Comparison of ENCODE assay signal across 38 cellular contexts in the genomic region with DNA sequence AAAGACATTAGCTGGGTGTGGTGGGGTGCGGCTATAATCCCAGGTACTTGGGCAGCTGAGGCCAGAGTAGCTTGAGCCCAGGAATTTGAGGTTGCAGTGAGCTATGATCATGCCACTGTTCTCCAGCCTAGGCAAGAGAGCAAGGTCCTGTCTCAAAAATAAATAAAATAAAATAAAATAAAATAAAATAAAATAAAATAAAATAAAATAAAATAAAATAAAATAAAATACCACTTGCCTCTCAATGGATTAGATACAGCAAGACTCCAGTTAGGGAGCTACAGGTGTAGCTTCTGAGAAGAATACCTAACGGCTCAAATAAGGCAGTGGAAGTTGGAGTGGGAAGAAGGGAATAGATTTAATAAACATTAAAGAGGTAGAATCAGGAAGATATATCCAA. TPM values are rescaled to one million over a fixed set of nuclear protein-coding genes. Genes with fewer than 3 reads are reported as not detected.
"Had no signal": no experiment of that assay in that cellular context is flagged by ENCODE, and none has a peak within 500 bp of the region (broad histone marks: within the 10 kb centered on the region; RNA-seq: fewer than 3 reads in every experiment).

No MANE protein-coding gene starts in this region.

- H3K4me3 Mint-ChIP-seq: activated naive CD4-positive, alpha-beta T cell treated with anti-CD3 and anti-CD28 coated beads for 36 hours; activated naive CD4-positive, alpha-beta T cell treated with anti-CD3 and anti-CD28 coated beads, Interleukin-2, amount 10 ng/mL, durations not matched to agents 7 days and 5 days; activated naive CD4-positive, alpha-beta T cell treated with anti-CD3 and anti-CD28 coated beads, Interleukin-2, amount 50 U/mL, for 24 hours; activated naive CD8-positive, alpha-beta T cell; activated naive CD8-positive, alpha-beta T cell treated with anti-CD3 and anti-CD28 coated beads for 36 hours; activated naive CD8-positive, alpha-beta T cell treated with anti-CD3 and anti-CD28 coated beads, Interleukin-2, amount 10 ng/mL, durations not matched to agents 7 days and 5 days; activated naive CD8-positive, alpha-beta T cell treated with anti-CD3 and anti-CD28 coated beads, Interleukin-2, amount 50 U/mL, for 24 hours; activated T-cell treated with anti-CD3 and anti-CD28 coated beads, Interleukin-2, amount 50 U/mL, for 24 hours; activated T-cell treated with anti-CD3 and anti-CD28 coated beads, Interleukin-2, amount 50 U/mL, for 4 hours; activated T-cell treated with anti-CD3 and anti-CD28 coated beads, Interleukin-2, amount 50 U/mL, for 72 hours; activated T-helper 1 cell treated with anti-CD3 and anti-CD28 coated beads, Interleukin-12 subunit alpha, Interleukin-12 subunit beta, Interleukin-2, Interleukin-4 antibody, amounts not matched to agents 30 ng/mL and 10 ng/mL and 1 ng/mL, durations not matched to agents 14 hours and 24 hours and 36 hours; activated T-helper 17 cell treated with anti-CD3 and anti-CD28 coated beads, Interleukin-2, amount 50 U/mL, for 72 hours; brain; central memory CD8-positive, alpha-beta T cell had no signal

- DNase-seq: activated effector memory CD4-positive, alpha-beta T cell treated with anti-CD3 and anti-CD28 coated beads, Interleukin-2, amount 50 U/mL, for 16 hours; activated effector memory CD4-positive, alpha-beta T cell treated with Interleukin-2 at 50 U/mL for 16 hours; activated gamma-delta T cell; activated gamma-delta T cell treated with Interleukin-2 at 50 U/mL for 16 hours; activated naive CD4-positive, alpha-beta T cell; activated naive CD4-positive, alpha-beta T cell treated with anti-CD3 and anti-CD28 coated beads for 36 hours; activated naive CD4-positive, alpha-beta T cell treated with anti-CD3 and anti-CD28 coated beads, Interleukin-2, amount 10 ng/mL, durations not matched to agents 7 days and 5 days; activated naive CD4-positive, alpha-beta T cell treated with anti-CD3 and anti-CD28 coated beads, Interleukin-2, amount 50 U/mL, for 16 hours; activated naive CD4-positive, alpha-beta T cell treated with Interleukin-2 at 50 U/mL for 16 hours; activated naive CD8-positive, alpha-beta T cell treated with anti-CD3 and anti-CD28 coated beads for 36 hours; activated naive CD8-positive, alpha-beta T cell treated with anti-CD3 and anti-CD28 coated beads, Interleukin-2, amount 10 ng/mL, durations not matched to agents 7 days and 5 days; activated naive CD8-positive, alpha-beta T cell treated with anti-CD3 and anti-CD28 coated beads, Interleukin-2, amount 50 U/mL, for 24 hours; activated T-cell treated with anti-CD3 and anti-CD28 coated beads, Interleukin-2, amount 50 U/mL, for 1 hour; activated T-cell treated with anti-CD3 and anti-CD28 coated beads, Interleukin-2, amount 50 U/mL, for 24 hours; activated T-cell treated with anti-CD3 and anti-CD28 coated beads, Interleukin-2, amount 50 U/mL, for 4 hours; activated T-cell treated with anti-CD3 and anti-CD28 coated beads, Interleukin-2, amount 50 U/mL, for 48 hours; activated T-cell treated with anti-CD3 and anti-CD28 coated beads, Interleukin-2, amount 50 U/mL, for 72 hours; adrenal gland; amniotic stem cell; amygdala; anterior cingulate cortex; aorta; body of pancreas; brain microvascular endothelial cell; caudate nucleus; central memory CD4-positive, alpha-beta T cell had no signal

- H3K27me3 Mint-ChIP-seq: activated naive CD4-positive, alpha-beta T cell treated with anti-CD3 and anti-CD28 coated beads, Interleukin-2, amount 10 ng/mL, durations not matched to agents 7 days and 5 days; activated naive CD4-positive, alpha-beta T cell treated with anti-CD3 and anti-CD28 coated beads, Interleukin-2, amount 50 U/mL, for 24 hours; activated naive CD8-positive, alpha-beta T cell treated with anti-CD3 and anti-CD28 coated beads for 36 hours; activated naive CD8-positive, alpha-beta T cell treated with anti-CD3 and anti-CD28 coated beads, Interleukin-2, amount 10 ng/mL, durations not matched to agents 7 days and 5 days; activated naive CD8-positive, alpha-beta T cell treated with anti-CD3 and anti-CD28 coated beads, Interleukin-2, amount 50 U/mL, for 24 hours; activated T-cell treated with anti-CD3 and anti-CD28 coated beads, Interleukin-2, amount 50 U/mL, for 24 hours; activated T-helper 17 cell treated with anti-CD3 and anti-CD28 coated beads, Interleukin-2, amount 50 U/mL, for 72 hours; central memory CD8-positive, alpha-beta T cell had no signal

- H3K36me3 Mint-ChIP-seq: activated naive CD4-positive, alpha-beta T cell treated with anti-CD3 and anti-CD28 coated beads, Interleukin-2, amount 10 ng/mL, durations not matched to agents 7 days and 5 days; activated naive CD4-positive, alpha-beta T cell treated with anti-CD3 and anti-CD28 coated beads, Interleukin-2, amount 50 U/mL, for 24 hours; activated naive CD4-positive, alpha-beta T cell treated with anti-CD3 and anti-CD28 coated beads, Interleukin-2, amount 50 U/mL, for 72 hours; activated naive CD8-positive, alpha-beta T cell; activated naive CD8-positive, alpha-beta T cell treated with anti-CD3 and anti-CD28 coated beads for 36 hours; activated naive CD8-positive, alpha-beta T cell treated with anti-CD3 and anti-CD28 coated beads, Interleukin-2, amount 10 ng/mL, durations not matched to agents 7 days and 5 days; brain had no signal

- H3K27ac Mint-ChIP-seq: activated naive CD4-positive, alpha-beta T cell treated with anti-CD3 and anti-CD28 coated beads for 36 hours; activated naive CD4-positive, alpha-beta T cell treated with anti-CD3 and anti-CD28 coated beads, Interleukin-2, amount 10 ng/mL, durations not matched to agents 7 days and 5 days; activated naive CD4-positive, alpha-beta T cell treated with anti-CD3 and anti-CD28 coated beads, Interleukin-2, amount 50 U/mL, for 24 hours; activated naive CD4-positive, alpha-beta T cell treated with anti-CD3 and anti-CD28 coated beads, Interleukin-2, amount 50 U/mL, for 72 hours; activated naive CD8-positive, alpha-beta T cell; activated naive CD8-positive, alpha-beta T cell treated with anti-CD3 and anti-CD28 coated beads for 36 hours; activated naive CD8-positive, alpha-beta T cell treated with anti-CD3 and anti-CD28 coated beads, Interleukin-2, amount 10 ng/mL, durations not matched to agents 7 days and 5 days; activated naive CD8-positive, alpha-beta T cell treated with anti-CD3 and anti-CD28 coated beads, Interleukin-2, amount 50 U/mL, for 24 hours; activated T-cell treated with anti-CD3 and anti-CD28 coated beads, Interleukin-2, amount 50 U/mL, for 24 hours; activated T-cell treated with anti-CD3 and anti-CD28 coated beads, Interleukin-2, amount 50 U/mL, for 72 hours; activated T-helper 1 cell treated with anti-CD3 and anti-CD28 coated beads, Interleukin-12 subunit alpha, Interleukin-12 subunit beta, Interleukin-2, Interleukin-4 antibody, amounts not matched to agents 30 ng/mL and 10 ng/mL and 1 ng/mL, durations not matched to agents 14 hours and 24 hours and 36 hours; activated T-helper 17 cell treated with anti-CD3 and anti-CD28 coated beads, Interleukin-2, amount 50 U/mL, for 72 hours; activated T-helper 2 cell treated with anti-CD3 and anti-CD28 coated beads, Interferon-gamma antibody, Interleukin-2, Interleukin-4, amounts not matched to agents 10 μg/mL and 5 μg/mL and 100 μg/mL, durations not matched to agents 14 hours and 24 hours and 36 hours; brain had no signal

- ATAC-seq: activated naive CD4-positive, alpha-beta T cell treated with anti-CD3 and anti-CD28 coated beads, Interleukin-2, amount 50 U/mL, for 72 hours; activated naive CD8-positive, alpha-beta T cell treated with anti-CD3 and anti-CD28 coated beads, Interleukin-2, amount 50 U/mL, for 24 hours; activated T-cell treated with anti-CD3 and anti-CD28 coated beads, Interleukin-2, amount 50 U/mL, for 4 hours; activated T-cell treated with anti-CD3 and anti-CD28 coated beads, Interleukin-2, amount 50 U/mL, for 72 hours; activated T-helper 17 cell treated with anti-CD3 and anti-CD28 coated beads, Interleukin-2, amount 50 U/mL, for 72 hours; body of pancreas had no signal

- H3K9me3 Mint-ChIP-seq: activated naive CD4-positive, alpha-beta T cell treated with anti-CD3 and anti-CD28 coated beads, Interleukin-2, amount 10 ng/mL, durations not matched to agents 7 days and 5 days; activated naive CD4-positive, alpha-beta T cell treated with anti-CD3 and anti-CD28 coated beads, Interleukin-2, amount 50 U/mL, for 24 hours; activated naive CD8-positive, alpha-beta T cell treated with anti-CD3 and anti-CD28 coated beads for 36 hours; activated naive CD8-positive, alpha-beta T cell treated with anti-CD3 and anti-CD28 coated beads, Interleukin-2, amount 10 ng/mL, durations not matched to agents 7 days and 5 days; activated naive CD8-positive, alpha-beta T cell treated with anti-CD3 and anti-CD28 coated beads, Interleukin-2, amount 50 U/mL, for 24 hours; activated T-cell treated with anti-CD3 and anti-CD28 coated beads, Interleukin-2, amount 50 U/mL, for 24 hours; activated T-cell treated with anti-CD3 and anti-CD28 coated beads, Interleukin-2, amount 50 U/mL, for 4 hours; activated T-helper 1 cell treated with anti-CD3 and anti-CD28 coated beads, Interleukin-12 subunit alpha, Interleukin-12 subunit beta, Interleukin-2, Interleukin-4 antibody, amounts not matched to agents 30 ng/mL and 10 ng/mL and 1 ng/mL, durations not matched to agents 14 hours and 24 hours and 36 hours; activated T-helper 17 cell treated with anti-CD3 and anti-CD28 coated beads, Interleukin-2, amount 50 U/mL, for 72 hours; activated T-helper 2 cell treated with anti-CD3 and anti-CD28 coated beads, Interferon-gamma antibody, Interleukin-2, Interleukin-4, amounts not matched to agents 10 μg/mL and 5 μg/mL and 100 μg/mL, durations not matched to agents 14 hours and 24 hours and 36 hours; brain had no signal

- H3K4me1 Mint-ChIP-seq: activated naive CD4-positive, alpha-beta T cell treated with anti-CD3 and anti-CD28 coated beads, Interleukin-2, amount 10 ng/mL, durations not matched to agents 7 days and 5 days; activated naive CD4-positive, alpha-beta T cell treated with anti-CD3 and anti-CD28 coated beads, Interleukin-2, amount 50 U/mL, for 24 hours; activated naive CD8-positive, alpha-beta T cell treated with anti-CD3 and anti-CD28 coated beads for 36 hours; activated naive CD8-positive, alpha-beta T cell treated with anti-CD3 and anti-CD28 coated beads, Interleukin-2, amount 10 ng/mL, durations not matched to agents 7 days and 5 days; activated naive CD8-positive, alpha-beta T cell treated with anti-CD3 and anti-CD28 coated beads, Interleukin-2, amount 50 U/mL, for 24 hours; activated T-helper 17 cell treated with anti-CD3 and anti-CD28 coated beads, Interleukin-2, amount 50 U/mL, for 72 hours; brain; central memory CD8-positive, alpha-beta T cell had no signal

RNA-seq across cellular contexts. Expression of gene PAK5, which starts 13.7 kb away (rescaled TPM):
- total RNA-seq: activated naive CD4-positive, alpha-beta T cell treated with anti-CD3 and anti-CD28 coated beads for 36 hours; activated naive CD4-positive, alpha-beta T cell treated with anti-CD3 and anti-CD28 coated beads, Interleukin-2, amount 50 U/mL, for 72 hours; activated naive CD8-positive, alpha-beta T cell treated with anti-CD3 and anti-CD28 coated beads for 36 hours; activated naive CD8-positive, alpha-beta T cell treated with anti-CD3 and anti-CD28 coated beads, Interleukin-2, amount 10 ng/mL, durations not matched to agents 7 days and 5 days; activated T-cell treated with anti-CD3 and anti-CD28 coated beads, Interleukin-2, amount 50 U/mL, for 4 hours; activated T-cell treated with anti-CD3 and anti-CD28 coated beads, Interleukin-2, amount 50 U/mL, for 72 hours; activated T-helper 1 cell treated with anti-CD3 and anti-CD28 coated beads, Interleukin-12 subunit alpha, Interleukin-12 subunit beta, Interleukin-2, Interleukin-4 antibody, amounts not matched to agents 30 ng/mL and 10 ng/mL and 1 ng/mL, durations not matched to agents 14 hours and 24 hours and 36 hours; activated T-helper 17 cell treated with anti-CD3 and anti-CD28 coated beads, Interleukin-2, amount 50 U/mL, for 72 hours; activated T-helper 2 cell treated with anti-CD3 and anti-CD28 coated beads, Interferon-gamma antibody, Interleukin-2, Interleukin-4, amounts not matched to agents 10 μg/mL and 5 μg/mL and 100 μg/mL, durations not matched to agents 14 hours and 24 hours and 36 hours; ascending aorta; bronchial epithelial cell; cardiac septum; chondrocyte had no signal
